In the genomic region with DNA sequence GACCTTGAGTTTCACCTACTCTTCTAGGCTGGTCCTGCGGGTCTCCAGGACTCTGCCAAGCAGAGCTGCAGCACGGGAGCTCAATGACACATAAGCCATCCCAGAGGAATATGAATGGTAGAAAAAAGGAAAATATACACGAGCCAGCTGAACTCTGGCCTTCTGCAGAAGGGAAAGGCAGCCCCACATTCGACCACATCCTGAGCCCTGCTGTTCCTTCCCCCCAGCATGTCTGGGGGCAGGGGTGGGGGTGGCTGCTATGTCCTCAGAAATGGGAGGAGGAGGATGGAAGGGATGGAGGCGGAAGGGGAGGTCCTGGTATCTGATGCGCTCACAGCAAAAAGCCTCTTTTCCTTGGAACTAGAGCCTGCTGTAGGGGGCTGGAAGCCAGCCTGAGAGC, we compare ENCODE assay signal across 2 cellular contexts.
TF ChIP-seq lines count a peak whose summit lies in the region.

No MANE protein-coding gene starts in this region.

TF ChIP-seq in SK-N-SH treated with all-trans-retinoic acid at 6 μM for 48 hours, 23 proteins besides CTCF, POLR2A, EP300 and RAD21:
- TF ChIP-seq, protein P1, sequence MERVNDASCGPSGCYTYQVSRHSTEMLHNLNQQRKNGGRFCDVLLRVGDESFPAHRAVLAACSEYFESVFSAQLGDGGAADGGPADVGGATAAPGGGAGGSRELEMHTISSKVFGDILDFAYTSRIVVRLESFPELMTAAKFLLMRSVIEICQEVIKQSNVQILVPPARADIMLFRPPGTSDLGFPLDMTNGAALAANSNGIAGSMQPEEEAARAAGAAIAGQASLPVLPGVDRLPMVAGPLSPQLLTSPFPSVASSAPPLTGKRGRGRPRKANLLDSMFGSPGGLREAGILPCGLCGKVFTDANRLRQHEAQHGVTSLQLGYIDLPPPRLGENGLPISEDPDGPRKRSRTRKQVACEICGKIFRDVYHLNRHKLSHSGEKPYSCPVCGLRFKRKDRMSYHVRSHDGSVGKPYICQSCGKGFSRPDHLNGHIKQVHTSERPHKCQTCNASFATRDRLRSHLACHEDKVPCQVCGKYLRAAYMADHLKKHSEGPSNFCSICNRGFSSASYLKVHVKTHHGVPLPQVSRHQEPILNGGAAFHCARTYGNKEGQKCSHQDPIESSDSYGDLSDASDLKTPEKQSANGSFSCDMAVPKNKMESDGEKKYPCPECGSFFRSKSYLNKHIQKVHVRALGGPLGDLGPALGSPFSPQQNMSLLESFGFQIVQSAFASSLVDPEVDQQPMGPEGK (CRISPR knock-in tag; IDR thresholded peaks at IDR 0.05; ENCODE audit: borderline replicate concordance), result no peak
- no peak for TF ChIP-seq TCF4 (CRISPR knock-in tag; IDR thresholded peaks at IDR 0.05; ENCODE audit: borderline replicate concordance)
- no peak for TF ChIP-seq ZNF8 (CRISPR knock-in tag; IDR thresholded peaks at IDR 0.05)
- no peak for TF ChIP-seq ARNTL (CRISPR knock-in tag; IDR thresholded peaks at IDR 0.05; ENCODE audit: borderline replicate concordance, low read depth)
- TF ChIP-seq ZFP30 (CRISPR knock-in tag; IDR thresholded peaks at IDR 0.05), result no peak
- TF ChIP-seq OSR1 (CRISPR knock-in tag; IDR thresholded peaks at IDR 0.05), result no peak
- no peak for TF ChIP-seq SNAI2 (CRISPR knock-in tag; IDR thresholded peaks at IDR 0.05)
- TF ChIP-seq ZC3H10 (CRISPR knock-in tag; IDR thresholded peaks at IDR 0.05), result no peak
- TF ChIP-seq TOX (CRISPR knock-in tag; IDR thresholded peaks at IDR 0.05; ENCODE audit: borderline replicate concordance), result no peak
- no peak for TF ChIP-seq GLIS3 (CRISPR knock-in tag; IDR thresholded peaks at IDR 0.05)
TF ChIP-seq in SK-N-SH treated with all-trans-retinoic acid at 6 μM for 48 hours: peak in this region for 0.

TF ChIP-seq in SK-N-SH, 30 proteins besides CTCF, POLR2A, EP300 and RAD21:
- TF ChIP-seq, protein P2, sequence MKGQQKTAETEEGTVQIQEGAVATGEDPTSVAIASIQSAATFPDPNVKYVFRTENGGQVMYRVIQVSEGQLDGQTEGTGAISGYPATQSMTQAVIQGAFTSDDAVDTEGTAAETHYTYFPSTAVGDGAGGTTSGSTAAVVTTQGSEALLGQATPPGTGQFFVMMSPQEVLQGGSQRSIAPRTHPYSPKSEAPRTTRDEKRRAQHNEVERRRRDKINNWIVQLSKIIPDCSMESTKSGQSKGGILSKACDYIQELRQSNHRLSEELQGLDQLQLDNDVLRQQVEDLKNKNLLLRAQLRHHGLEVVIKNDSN (IDR thresholded peaks at IDR 0.05; ENCODE audit: borderline replicate concordance, low read depth), result no peak
- TF ChIP-seq FOXM1 (IDR thresholded peaks at IDR 0.05; ENCODE audit: low read depth) (no peak), POLR2AphosphoS5 (IDR thresholded peaks at IDR 0.05; ENCODE audit: low read depth, low read length) (no peak), YY1 (IDR thresholded peaks at IDR 0.05; ENCODE audit: low read depth) (no peak), RCOR1 (IDR thresholded peaks at IDR 0.05; ENCODE audit: low read length) (no peak), JUND (IDR thresholded peaks at IDR 0.05) (no peak), EZH2phosphoT487 (IDR thresholded peaks at IDR 0.05; ENCODE audit: borderline replicate concordance, low read depth) (no peak), GABPA (IDR thresholded peaks at IDR 0.05; ENCODE audit: low read depth) (no peak), TAF1 (IDR thresholded peaks at IDR 0.05; ENCODE audit: borderline replicate concordance, low read depth, low read length) (no peak)
- TF ChIP-seq, protein P3, sequence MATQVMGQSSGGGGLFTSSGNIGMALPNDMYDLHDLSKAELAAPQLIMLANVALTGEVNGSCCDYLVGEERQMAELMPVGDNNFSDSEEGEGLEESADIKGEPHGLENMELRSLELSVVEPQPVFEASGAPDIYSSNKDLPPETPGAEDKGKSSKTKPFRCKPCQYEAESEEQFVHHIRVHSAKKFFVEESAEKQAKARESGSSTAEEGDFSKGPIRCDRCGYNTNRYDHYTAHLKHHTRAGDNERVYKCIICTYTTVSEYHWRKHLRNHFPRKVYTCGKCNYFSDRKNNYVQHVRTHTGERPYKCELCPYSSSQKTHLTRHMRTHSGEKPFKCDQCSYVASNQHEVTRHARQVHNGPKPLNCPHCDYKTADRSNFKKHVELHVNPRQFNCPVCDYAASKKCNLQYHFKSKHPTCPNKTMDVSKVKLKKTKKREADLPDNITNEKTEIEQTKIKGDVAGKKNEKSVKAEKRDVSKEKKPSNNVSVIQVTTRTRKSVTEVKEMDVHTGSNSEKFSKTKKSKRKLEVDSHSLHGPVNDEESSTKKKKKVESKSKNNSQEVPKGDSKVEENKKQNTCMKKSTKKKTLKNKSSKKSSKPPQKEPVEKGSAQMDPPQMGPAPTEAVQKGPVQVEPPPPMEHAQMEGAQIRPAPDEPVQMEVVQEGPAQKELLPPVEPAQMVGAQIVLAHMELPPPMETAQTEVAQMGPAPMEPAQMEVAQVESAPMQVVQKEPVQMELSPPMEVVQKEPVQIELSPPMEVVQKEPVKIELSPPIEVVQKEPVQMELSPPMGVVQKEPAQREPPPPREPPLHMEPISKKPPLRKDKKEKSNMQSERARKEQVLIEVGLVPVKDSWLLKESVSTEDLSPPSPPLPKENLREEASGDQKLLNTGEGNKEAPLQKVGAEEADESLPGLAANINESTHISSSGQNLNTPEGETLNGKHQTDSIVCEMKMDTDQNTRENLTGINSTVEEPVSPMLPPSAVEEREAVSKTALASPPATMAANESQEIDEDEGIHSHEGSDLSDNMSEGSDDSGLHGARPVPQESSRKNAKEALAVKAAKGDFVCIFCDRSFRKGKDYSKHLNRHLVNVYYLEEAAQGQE (IDR thresholded peaks at IDR 0.05; ENCODE audit: low read depth, low read length), result no peak
